29 cellular contexts compared by ENCODE assay signal in the genomic region with DNA sequence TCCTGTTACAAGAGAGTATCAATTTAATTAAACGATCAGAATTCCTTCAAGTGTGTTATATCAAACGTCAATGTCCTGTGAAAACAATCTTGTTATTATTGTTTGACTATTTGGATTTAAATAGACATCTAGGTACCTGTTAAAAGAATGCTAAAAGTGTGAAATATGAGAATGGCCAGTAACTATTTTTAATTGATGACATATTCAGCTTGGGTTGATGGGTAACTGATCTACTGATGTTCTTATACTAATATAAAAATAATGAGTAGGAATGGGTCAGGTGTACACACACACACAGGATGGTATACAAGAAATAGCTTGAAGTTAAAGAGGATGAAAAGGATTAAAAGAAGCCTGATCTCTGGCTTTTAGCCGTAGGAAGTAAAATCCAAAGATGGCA.
"Had no signal": no experiment of that assay in that cellular context is flagged by ENCODE, and none has a peak within 500 bp of the region (broad histone marks: within the 10 kb centered on the region; RNA-seq: fewer than 3 reads in every experiment).

No MANE protein-coding gene starts in this region.

- H3K27me3 ChIP-seq: stomach, suprapubic skin, testis, thyroid gland, tibial artery, tibial nerve, transverse colon, upper lobe of left lung, upper lobe of right lung, uterus, vagina had no signal

- H3K4me1 Mint-ChIP-seq: stimulated activated memory B cell treated with anti-CD40 and anti-IgM and Interleukin-4, amounts not matched to agents 10 μg/mL and 1 μg/mL and 100 μg/mL, for 72 hours; stimulated activated naive B cell treated with anti-CD40 and anti-IgM and Interleukin-4, amounts not matched to agents 10 μg/mL and 1 μg/mL and 100 μg/mL, for 72 hours had no signal

- H3K9me3 ChIP-seq: suprapubic skin, testis, thoracic aorta, thyroid gland, tibial artery, tibial nerve, transverse colon, upper lobe of left lung, upper lobe of right lung, uterus, vagina had no signal

- H3K27ac Mint-ChIP-seq: stimulated activated effector memory CD8-positive, alpha-beta T cell treated with anti-CD3 and anti-CD28 coated beads, Interleukin-12 subunit alpha, Interleukin-12 subunit beta, amount 100 ng/mL, for 72 hours; stimulated activated memory B cell treated with anti-CD40 and anti-IgM and Interleukin-4, amounts not matched to agents 10 μg/mL and 1 μg/mL and 100 μg/mL, for 72 hours; stimulated activated naive B cell treated with anti-CD40 and anti-IgM and Interleukin-4, amounts not matched to agents 10 μg/mL and 1 μg/mL and 100 μg/mL, for 72 hours; stimulated activated naive CD8-positive, alpha-beta T cell treated with anti-CD3 and anti-CD28 coated beads, Interleukin-15, amount 100 ng/mL, for 72 hours; stimulated activated naive CD8-positive, alpha-beta T cell treated with anti-CD3 and anti-CD28 coated beads, Interleukin-15, Interleukin-2, amounts not matched to agents 100 ng/mL and 50 ng/mL, for 24 hours; type B pancreatic cell had no signal

- H3K4me3 Mint-ChIP-seq: stimulated activated effector memory CD8-positive, alpha-beta T cell treated with anti-CD3 and anti-CD28 coated beads, Interleukin-12 subunit alpha, Interleukin-12 subunit beta, amount 100 ng/mL, for 72 hours; stimulated activated memory B cell treated with anti-CD40 and anti-IgM and Interleukin-4, amounts not matched to agents 10 μg/mL and 1 μg/mL and 100 μg/mL, for 72 hours; stimulated activated naive B cell treated with anti-CD40 and anti-IgM and Interleukin-4, amounts not matched to agents 10 μg/mL and 1 μg/mL and 100 μg/mL, for 72 hours; stimulated activated naive CD8-positive, alpha-beta T cell treated with anti-CD3 and anti-CD28 coated beads, Interleukin-15, amount 100 ng/mL, for 72 hours; stimulated activated naive CD8-positive, alpha-beta T cell treated with anti-CD3 and anti-CD28 coated beads, Interleukin-15, Interleukin-2, amounts not matched to agents 100 ng/mL and 50 ng/mL, for 24 hours; type B pancreatic cell had no signal

- ATAC-seq: stimulated activated effector memory CD8-positive, alpha-beta T cell treated with anti-CD3 and anti-CD28 coated beads, Interleukin-12 subunit alpha, Interleukin-12 subunit beta, amount 100 ng/mL, for 72 hours; stimulated activated memory B cell treated with anti-CD40 and anti-IgM and Interleukin-4, amounts not matched to agents 10 μg/mL and 1 μg/mL and 100 μg/mL, for 72 hours; stimulated activated naive B cell treated with anti-CD40 and anti-IgM and Interleukin-4, amounts not matched to agents 10 μg/mL and 1 μg/mL and 100 μg/mL, for 72 hours; stimulated activated naive CD8-positive, alpha-beta T cell treated with anti-CD3 and anti-CD28 coated beads, Interleukin-15, amount 100 ng/mL, for 72 hours; stimulated activated naive CD8-positive, alpha-beta T cell treated with anti-CD3 and anti-CD28 coated beads, Interleukin-15, Interleukin-2, amounts not matched to agents 100 U/mL and 50 U/mL, for 24 hours; upper lobe of right lung had no signal

- FAIRE-seq: urothelium cell line had no signal

- H3K36me3 Mint-ChIP-seq: stimulated activated effector memory CD8-positive, alpha-beta T cell treated with anti-CD3 and anti-CD28 coated beads, Interleukin-12 subunit alpha, Interleukin-12 subunit beta, amount 100 ng/mL, for 72 hours; type B pancreatic cell had no signal

- H3K36me3 ChIP-seq: stomach, suprapubic skin, thoracic aorta, thyroid gland, tibial artery, tibial nerve, transverse colon, upper lobe of left lung, upper lobe of right lung, uterus, vagina had no signal

- H3K4me1 ChIP-seq: testis, thyroid gland, upper lobe of right lung, uterus had no signal

- H3K9me3 Mint-ChIP-seq: stimulated activated effector memory CD8-positive, alpha-beta T cell treated with anti-CD3 and anti-CD28 coated beads, Interleukin-12 subunit alpha, Interleukin-12 subunit beta, amount 100 ng/mL, for 72 hours had no signal

- H3K27me3 Mint-ChIP-seq: stimulated activated memory B cell treated with anti-CD40 and anti-IgM and Interleukin-4, amounts not matched to agents 10 μg/mL and 1 μg/mL and 100 μg/mL, for 72 hours; stimulated activated naive CD8-positive, alpha-beta T cell treated with anti-CD3 and anti-CD28 coated beads, Interleukin-15, amount 100 ng/mL, for 72 hours; stimulated activated naive CD8-positive, alpha-beta T cell treated with anti-CD3 and anti-CD28 coated beads, Interleukin-15, Interleukin-2, amounts not matched to agents 100 ng/mL and 50 ng/mL, for 24 hours; type B pancreatic cell had no signal

- H3K27ac ChIP-seq: stomach, suprapubic skin, testis, thoracic aorta, thyroid gland, tibial artery, tibial nerve, transverse colon, upper lobe of left lung, upper lobe of right lung, uterus, vagina had no signal

- H3K4me3 ChIP-seq: stomach, suprapubic skin, testis, thoracic aorta, thyroid gland, tibial artery, tibial nerve, transverse colon, upper lobe of left lung, upper lobe of right lung, uterus, vagina had no signal

- DNase-seq: stimulated activated CD4-positive, alpha-beta T cell treated with anti-CD3 and anti-CD28 coated beads, Interleukin-2, amount 100 ng/mL, for 48 hours; stimulated activated CD4-positive, alpha-beta T cell treated with anti-CD3 and anti-CD28 coated beads, Interleukin-4, amount 100 ng/mL, for 1 hour; stimulated activated CD4-positive, alpha-beta T cell treated with anti-CD3 and anti-CD28 coated beads, Interleukin-4, amount 100 ng/mL, for 24 hours; stimulated activated CD4-positive, alpha-beta T cell treated with anti-CD3 and anti-CD28 coated beads, Interleukin-4, amount 100 ng/mL, for 4 hours; stimulated activated CD8-positive, alpha-beta memory T cell treated with anti-CD3 and anti-CD28 coated beads, Interleukin-4, amount 100 ng/mL, for 48 hours; stimulated activated naive B cell treated with anti-CD40 and anti-IgM and Interleukin-4, amounts not matched to agents 10 μg/mL and 1 μg/mL and 100 μg/mL, for 72 hours; stimulated activated naive CD4-positive, alpha-beta T cell; stimulated activated naive CD4-positive, alpha-beta T cell treated with Interleukin-2 at 50 U/mL for 16 hours; stimulated activated naive CD8-positive, alpha-beta T cell treated with anti-CD3 and anti-CD28 coated beads, Interleukin-15, amount 100 ng/mL, for 72 hours; stimulated activated naive CD8-positive, alpha-beta T cell treated with anti-CD3 and anti-CD28 coated beads, Interleukin-15, Interleukin-2, amounts not matched to agents 100 U/mL and 50 U/mL, for 24 hours; stomach; substantia nigra; testis; thyroid gland; tibial artery; transverse colon; trophoblast cell; upper lobe of left lung; upper lobe of right lung; uterus had no signal
